ENCODE assay signal across 30 cellular contexts in genomic region chr11:76186776-76187279, GRCh38. TPM values are rescaled to one million over a fixed set of nuclear protein-coding genes. Genes with fewer than 3 reads are reported as not detected.
A peak's percentile ranks its signal among the peaks of the same experiment; 100 is the strongest.
DNase-seq lines count a peak whose midpoint lies in the region; ATAC-seq and TF ChIP-seq lines count a peak whose summit lies in the region.
"Had no signal": no experiment of that assay in that cellular context is flagged by ENCODE, and none has a peak within 500 bp of the region (broad histone marks: within the 10 kb centered on the region; RNA-seq: fewer than 3 reads in every experiment).

No MANE protein-coding gene starts in this region.

- H3K27ac ChIP-seq in lower lobe of right lung = peak overlapping the region; percentile 69
- H3K27ac ChIP-seq in skeletal muscle tissue (ENCODE audit: low read depth, low read length) = peak overlapping the region; percentile 74
- H3K27ac ChIP-seq in CD4-positive, alpha-beta T cell (ENCODE audit: low read depth, low read length) = no peak overlapping the region
- H3K27ac ChIP-seq in tibial artery = no peak overlapping the region
- H3K27ac ChIP-seq: HL-60 had no signal

- peak; percentile 46 to 48 for ATAC-seq in lower lobe of right lung
- no peak for ATAC-seq in CD4-positive, alpha-beta T cell (ENCODE audit: poor library complexity)
- ATAC-seq: activated naive CD4-positive, alpha-beta T cell treated with anti-CD3 and anti-CD28 coated beads, Interleukin-2, amount 50 U/mL, for 72 hours; activated T-helper 17 cell treated with anti-CD3 and anti-CD28 coated beads, Interleukin-2, amount 50 U/mL, for 72 hours; CD8-positive, alpha-beta T cell; naive thymus-derived CD4-positive, alpha-beta T cell; stimulated activated naive CD8-positive, alpha-beta T cell treated with anti-CD3 and anti-CD28 coated beads, Interleukin-15, amount 100 ng/mL, for 72 hours had no signal

- no peaks in the 10 kb centered on the region for H3K36me3 Mint-ChIP-seq in CD4-positive, alpha-beta T cell (ENCODE audit: low read depth)
- H3K36me3 Mint-ChIP-seq: activated naive CD4-positive, alpha-beta T cell treated with anti-CD3 and anti-CD28 coated beads, Interleukin-2, amount 50 U/mL, for 72 hours; CD8-positive, alpha-beta T cell; memory B cell; naive thymus-derived CD4-positive, alpha-beta T cell had no signal

- DNase-seq in NCI-H748 (lab: John Stamatoyannopoulos, UW; ENCODE audit: unreplicated experiment) (peak; percentile 22), NCI-H748 treated with DMSO at 0.1 percent for 48 hours (lab: John Stamatoyannopoulos, UW) (no peak), SW480 (ENCODE audit: low spot score) (peak; percentile 62), lower lobe of right lung (no peak), tibial artery (no peak)
- DNase-seq in CD4-positive, alpha-beta T cell = no peak
- DNase-seq in activated CD4-positive, alpha-beta T cell treated with anti-CD3 and anti-CD28 coated beads for 1 hour = no peak
- DNase-seq: 8988T; activated B cell treated with CpG ODN at 0.5 μM for 24 hours; activated CD4-positive, alpha-beta T cell treated with anti-CD3 and anti-CD28 coated beads, Interleukin-2, amount 50 U/mL, for 48 hours; activated CD8-positive, alpha-beta memory T cell treated with anti-CD3 and anti-CD28 coated beads, Interleukin-2, amount 50 U/mL, for 4 hours; aorta; CD8-positive, alpha-beta T cell; central memory CD4-positive, alpha-beta T cell; DMS53; GDM1; naive thymus-derived CD4-positive, alpha-beta T cell; NCI-H1105 treated with DMSO at 0.1 percent for 48 hours; NCI-H2029 treated with DMSO at 0.1 percent for 48 hours; NCI-H345; OCI-M1; stimulated activated naive CD8-positive, alpha-beta T cell treated with anti-CD3 and anti-CD28 coated beads, Interleukin-15, amount 100 ng/mL, for 72 hours had no signal

- TF ChIP-seq CTCF in lower lobe of right lung (IDR thresholded peaks at IDR 0.05) (no peak), tibial artery (IDR thresholded peaks at IDR 0.05) (no peak)
- no peak for TF ChIP-seq CTCF in CD4-positive, alpha-beta T cell (IDR thresholded peaks at IDR 0.05)

- H3K27ac Mint-ChIP-seq in CD4-positive, alpha-beta T cell = no peak overlapping the region
- H3K27ac Mint-ChIP-seq: activated B cell treated with CpG ODN at 0.5 μM for 24 hours; activated naive CD4-positive, alpha-beta T cell treated with anti-CD3 and anti-CD28 coated beads, Interleukin-2, amount 50 U/mL, for 72 hours; activated T-helper 17 cell treated with anti-CD3 and anti-CD28 coated beads, Interleukin-2, amount 50 U/mL, for 72 hours; CD8-positive, alpha-beta T cell; memory B cell; naive thymus-derived CD4-positive, alpha-beta T cell; stimulated activated naive CD8-positive, alpha-beta T cell treated with anti-CD3 and anti-CD28 coated beads, Interleukin-15, amount 100 ng/mL, for 72 hours; type B pancreatic cell had no signal

- H3K27me3 ChIP-seq in lower lobe of right lung (ENCODE audit: low read depth) (no peaks in the 10 kb centered on the region), skeletal muscle tissue (ENCODE audit: control insufficient read depth in 3 of 3, insufficient read depth in 3 of 3, low read length in 3 of 3) (no peaks in the 10 kb centered on the region), tibial artery (no peaks in the 10 kb centered on the region)
- no peaks in the 10 kb centered on the region for H3K27me3 ChIP-seq in CD4-positive, alpha-beta T cell (ENCODE audit: control insufficient read depth, insufficient read depth, low read length)

- no peaks in the 10 kb centered on the region for H3K4me1 Mint-ChIP-seq in CD4-positive, alpha-beta T cell (ENCODE audit: low read depth)
- H3K4me1 Mint-ChIP-seq: activated B cell treated with CpG ODN at 0.5 μM for 24 hours; memory B cell; stimulated activated naive CD8-positive, alpha-beta T cell treated with anti-CD3 and anti-CD28 coated beads, Interleukin-15, amount 100 ng/mL, for 72 hours had no signal

- intact Hi-C loops in lower lobe of right lung (cut with DNase I) = no loop called here
- intact Hi-C loops in CD4-positive, alpha-beta T cell (cut with DNase I, micrococcal nuclease) = no loop called here
- intact Hi-C loops in tibial artery (cut with DNase I; ENCODE audit: low total_unique reads) = no loop called here

- no peaks in the 10 kb centered on the region for H3K36me3 ChIP-seq in lower lobe of right lung
- H3K36me3 ChIP-seq in skeletal muscle tissue (ENCODE audit: control insufficient read depth in 3 of 3, insufficient read depth in 3 of 3, low read length in 3 of 3) = peaks cover 10 to 29% (median 28%) of the 10 kb centered on the region in 3 donors
- H3K36me3 ChIP-seq in tibial artery = no peaks in the 10 kb centered on the region
- H3K36me3 ChIP-seq: HAP-1 had no signal

- no peaks in the 10 kb centered on the region for H3K9me3 ChIP-seq in lower lobe of right lung
- no peaks in the 10 kb centered on the region for H3K9me3 ChIP-seq in skeletal muscle tissue (ENCODE audit: control insufficient read depth in 3 of 3, low read length in 3 of 3)
- H3K9me3 ChIP-seq in CD4-positive, alpha-beta T cell (ENCODE audit: control insufficient read depth, low read length) = no peaks in the 10 kb centered on the region
- H3K9me3 ChIP-seq in tibial artery = no peaks in the 10 kb centered on the region
- H3K9me3 ChIP-seq: HAP-1 had no signal

- H3K4me1 ChIP-seq in lower lobe of right lung (peaks cover 29% of the 10 kb centered on the region), skeletal muscle tissue (ENCODE audit: control insufficient read depth in 3 of 3, insufficient read depth in 3 of 3, low read length in 3 of 3) (peaks cover 26 to 31% (median 30%) of the 10 kb centered on the region in 3 donors), tibial artery (peaks cover 0 to 4% (median 2%) of the 10 kb centered on the region in 4 donors)
- H3K4me1 ChIP-seq: HAP-1 had no signal

- H3K9ac ChIP-seq in skeletal muscle tissue (ENCODE audit: low read depth in 1 of 3, low read length in 3 of 3) = peak overlapping the region in 2 of 3 donors; percentile 38 to 70

- no peak overlapping the region for H3K4me3 Mint-ChIP-seq in CD4-positive, alpha-beta T cell
- H3K4me3 Mint-ChIP-seq: activated B cell treated with CpG ODN at 0.5 μM for 24 hours; activated T-helper 17 cell treated with anti-CD3 and anti-CD28 coated beads, Interleukin-2, amount 50 U/mL, for 72 hours; CD8-positive, alpha-beta T cell; memory B cell; naive thymus-derived CD4-positive, alpha-beta T cell; stimulated activated naive CD8-positive, alpha-beta T cell treated with anti-CD3 and anti-CD28 coated beads, Interleukin-15, amount 100 ng/mL, for 72 hours had no signal

- H3K4me3 ChIP-seq in lower lobe of right lung (no peak overlapping the region), skeletal muscle tissue (ENCODE audit: low read length in 3 of 3) (peak overlapping the region in 2 of 3 donors; percentile 54 to 56), tibial artery (no peak overlapping the region)
- H3K4me3 ChIP-seq: HAP-1 had no signal

- H3K9me3 Mint-ChIP-seq in CD4-positive, alpha-beta T cell = no peaks in the 10 kb centered on the region
- H3K9me3 Mint-ChIP-seq: activated B cell treated with CpG ODN at 0.5 μM for 24 hours; activated naive CD4-positive, alpha-beta T cell treated with anti-CD3 and anti-CD28 coated beads, Interleukin-2, amount 50 U/mL, for 72 hours; activated T-helper 17 cell treated with anti-CD3 and anti-CD28 coated beads, Interleukin-2, amount 50 U/mL, for 72 hours; CD8-positive, alpha-beta T cell; memory B cell; naive thymus-derived CD4-positive, alpha-beta T cell; stimulated activated naive CD8-positive, alpha-beta T cell treated with anti-CD3 and anti-CD28 coated beads, Interleukin-15, amount 100 ng/mL, for 72 hours; type B pancreatic cell had no signal

- CTCF ChIA-PET in CD4-positive, alpha-beta T cell (lab: Charles Lee) = interaction anchor here (0.9 kb wide), 1 partner anchor 21 kb away, joined by 3 read pairs; no protein-coding TSS in a partner anchor

- POLR2A ChIA-PET in CD4-positive, alpha-beta T cell (lab: Charles Lee) = no interaction called here

- no peaks in the 10 kb centered on the region for H3K27me3 Mint-ChIP-seq in CD4-positive, alpha-beta T cell
- H3K27me3 Mint-ChIP-seq: activated T-helper 17 cell treated with anti-CD3 and anti-CD28 coated beads, Interleukin-2, amount 50 U/mL, for 72 hours; naive thymus-derived CD4-positive, alpha-beta T cell; stimulated activated naive CD8-positive, alpha-beta T cell treated with anti-CD3 and anti-CD28 coated beads, Interleukin-15, amount 100 ng/mL, for 72 hours had no signal

RNA-seq across cellular contexts. Expression of gene WNT11, which starts 19.5 kb away (rescaled TPM):
- total RNA-seq in lower lobe of right lung = 9.2 TPM
- 18.3 TPM for total RNA-seq in skeletal muscle tissue
- 1 to 10 TPM in 1 of 2 experiments, under 1 TPM in 1; 0.30 to 1.2 TPM for total RNA-seq in CD4-positive, alpha-beta T cell
- total RNA-seq: activated T-helper 17 cell treated with anti-CD3 and anti-CD28 coated beads, Interleukin-2, amount 50 U/mL, for 72 hours; dermis microvascular lymphatic vessel endothelial cell had no signal

Comparison
In these comparisons a context has a peak if more than half of its experiments do, and no peak if none do; other contexts are left out.
1. DNase-seq: peak in NCI-H748 (single experiment) and SW480 (single experiment); none in NCI-H748 treated with DMSO at 0.1 percent for 48 hours (single experiment), lower lobe of right lung (single experiment), CD4-positive, alpha-beta T cell (0 of 10), tibial artery (0 of 2) and activated CD4-positive, alpha-beta T cell treated with anti-CD3 and anti-CD28 coated beads for 1 hour (single experiment).
2. H3K27ac ChIP-seq: peak in lower lobe of right lung (single experiment) and skeletal muscle tissue (single experiment); none in CD4-positive, alpha-beta T cell (single experiment) and tibial artery (0 of 2).
3. H3K4me3 ChIP-seq: peak in skeletal muscle tissue (2 of 3); none in lower lobe of right lung (single experiment) and tibial artery (0 of 2).